Comparison of ENCODE assay signal across 19 cellular contexts in genomic region chr2:241049739-241050623, GRCh38. TPM values are rescaled to one million over a fixed set of nuclear protein-coding genes. Genes with fewer than 3 reads are reported as not detected.
DNase-seq lines count a peak whose midpoint lies in the region; ATAC-seq and TF ChIP-seq lines count a peak whose summit lies in the region.
"Had no signal": no experiment of that assay in that cellular context is flagged by ENCODE, and none has a peak within 500 bp of the region (broad histone marks: within the 10 kb centered on the region; RNA-seq: fewer than 3 reads in every experiment).

No MANE protein-coding gene starts in this region.

- H3K36me3 ChIP-seq in colonic mucosa (no peaks in the 10 kb centered on the region), spleen (peaks cover 0 to 69% (median 42%) of the 10 kb centered on the region in 6 donors), WERI-Rb-1 (no peaks in the 10 kb centered on the region)

- no peak for TF ChIP-seq CTCF in activated CD8-positive, alpha-beta T cell treated with anti-CD3 and anti-CD28 coated beads for 36 hours (IDR thresholded peaks at IDR 0.05)
- TF ChIP-seq CTCF in colonic mucosa (IDR thresholded peaks at IDR 0.05), result no peak
- no peak for TF ChIP-seq CTCF in spleen (IDR thresholded peaks at IDR 0.05 in 8 of 11, conservative IDR thresholded peaks at IDR 0.05 in 3 of 11)
- no peak for TF ChIP-seq CTCF in WERI-Rb-1 (IDR thresholded peaks at IDR 0.05; ENCODE audit: low read depth, low read length)

- H3K4me3 ChIP-seq in colonic mucosa (no peak overlapping the region), spleen (no peak overlapping the region), WERI-Rb-1 (ENCODE audit: low read depth, low read length) (no peak overlapping the region)
- H3K4me3 ChIP-seq: GM23248, Peyer's patch, stomach had no signal

- no peak overlapping the region for H3K9ac ChIP-seq in colonic mucosa (ENCODE audit: low read depth in 2 of 2, low read length in 2 of 2)
- H3K9ac ChIP-seq: GM23248 had no signal

- H3K9me3 ChIP-seq in colonic mucosa, result no peaks in the 10 kb centered on the region
- peaks cover 0 to 4% (median 0%) of the 10 kb centered on the region in 8 donors for H3K9me3 ChIP-seq in spleen
- H3K9me3 ChIP-seq in WERI-Rb-1 (ENCODE audit: severe bottlenecking), result peaks cover 3% of the 10 kb centered on the region
- H3K9me3 ChIP-seq: Peyer's patch had no signal

- DNase-seq in activated CD8-positive, alpha-beta T cell treated with anti-CD3 and anti-CD28 coated beads, Interleukin-2, amount 10 ng/mL, durations not matched to agents 7 days and 5 days, result peak; percentile 20
- DNase-seq in activated CD8-positive, alpha-beta T cell treated with anti-CD3 and anti-CD28 coated beads for 36 hours, result no peak
- peak; percentile 13 for DNase-seq in colonic mucosa
- peak; percentile 80 for DNase-seq in left kidney (ENCODE audit: low read depth, low spot score)
- peak; percentile 58 for DNase-seq in spleen
- DNase-seq in putamen (ENCODE audit: low spot score), result no peak
- no peak for DNase-seq in NCI-H82 treated with DMSO at 0.1 percent for 48 hours (lab: John Stamatoyannopoulos, UW; ENCODE audit: unreplicated experiment)
- no peak for DNase-seq in WERI-Rb-1
- DNase-seq: activated CD4-positive, alpha-beta T cell treated with anti-CD3 and anti-CD28 coated beads, Interleukin-2, amount 10 ng/mL, durations not matched to agents 24 days and 14 days; GM23248; kidney glomerular epithelial cell; NCI-H526; stomach had no signal

- H3K4me1 Mint-ChIP-seq in activated CD8-positive, alpha-beta T cell treated with anti-CD3 and anti-CD28 coated beads, Interleukin-2, amount 10 ng/mL, durations not matched to agents 7 days and 5 days (ENCODE audit: low read depth), result no peaks in the 10 kb centered on the region
- H3K4me1 Mint-ChIP-seq in activated CD8-positive, alpha-beta T cell treated with anti-CD3 and anti-CD28 coated beads for 36 hours (ENCODE audit: low read depth), result no peaks in the 10 kb centered on the region
- H3K4me1 Mint-ChIP-seq: activated CD4-positive, alpha-beta T cell treated with anti-CD3 and anti-CD28 coated beads, Interleukin-2, amount 10 ng/mL, durations not matched to agents 24 days and 14 days; brain had no signal

- no peak for ATAC-seq in activated CD8-positive, alpha-beta T cell treated with anti-CD3 and anti-CD28 coated beads, Interleukin-2, amount 10 ng/mL, durations not matched to agents 7 days and 5 days
- ATAC-seq in activated CD8-positive, alpha-beta T cell treated with anti-CD3 and anti-CD28 coated beads for 36 hours, result no peak
- ATAC-seq: effector memory CD8-positive, alpha-beta T cell had no signal

- no peaks in the 10 kb centered on the region for H3K27me3 Mint-ChIP-seq in activated CD8-positive, alpha-beta T cell treated with anti-CD3 and anti-CD28 coated beads, Interleukin-2, amount 10 ng/mL, durations not matched to agents 7 days and 5 days (ENCODE audit: low read depth)
- H3K27me3 Mint-ChIP-seq in activated CD8-positive, alpha-beta T cell treated with anti-CD3 and anti-CD28 coated beads for 36 hours, result no peaks in the 10 kb centered on the region
- H3K27me3 Mint-ChIP-seq: effector memory CD8-positive, alpha-beta T cell had no signal

- H3K4me1 ChIP-seq in colonic mucosa (no peaks in the 10 kb centered on the region), spleen (no peaks in the 10 kb centered on the region)
- H3K4me1 ChIP-seq: Peyer's patch, stomach had no signal

- no peaks in the 10 kb centered on the region for H3K27me3 ChIP-seq in colonic mucosa
- H3K27me3 ChIP-seq in spleen (replicated peaks in 1 of 7), result no peaks in the 10 kb centered on the region
- H3K27me3 ChIP-seq in WERI-Rb-1 (ENCODE audit: insufficient read depth, low read depth, severe bottlenecking), result no peaks in the 10 kb centered on the region
- H3K27me3 ChIP-seq: Peyer's patch, stomach had no signal

- intact Hi-C loops in activated CD8-positive, alpha-beta T cell treated with anti-CD3 and anti-CD28 coated beads for 36 hours (cut with micrococcal nuclease), result no loop called here
- intact Hi-C loops in colonic mucosa (cut with DNase I), result no loop called here
- intact Hi-C loops in spleen (cut with DNase I; ENCODE audit: low total_unique reads), result no loop called here

- CTCF ChIA-PET in activated CD8-positive, alpha-beta T cell treated with anti-CD3 and anti-CD28 coated beads, Interleukin-2, amount 10 ng/mL, durations not matched to agents 7 days and 5 days (lab: Charles Lee), result no interaction called here
- CTCF ChIA-PET in activated CD8-positive, alpha-beta T cell treated with anti-CD3 and anti-CD28 coated beads for 36 hours (lab: Charles Lee), result no interaction called here

- POLR2A ChIA-PET in activated CD8-positive, alpha-beta T cell treated with anti-CD3 and anti-CD28 coated beads, Interleukin-2, amount 10 ng/mL, durations not matched to agents 7 days and 5 days (lab: Charles Lee), result no interaction called here
- POLR2A ChIA-PET in activated CD8-positive, alpha-beta T cell treated with anti-CD3 and anti-CD28 coated beads for 36 hours (lab: Charles Lee), result no interaction called here

- no peak overlapping the region for H3K27ac Mint-ChIP-seq in activated CD8-positive, alpha-beta T cell treated with anti-CD3 and anti-CD28 coated beads, Interleukin-2, amount 10 ng/mL, durations not matched to agents 7 days and 5 days
- H3K27ac Mint-ChIP-seq in activated CD8-positive, alpha-beta T cell treated with anti-CD3 and anti-CD28 coated beads for 36 hours, result no peak overlapping the region
- H3K27ac Mint-ChIP-seq: activated CD4-positive, alpha-beta T cell treated with anti-CD3 and anti-CD28 coated beads, Interleukin-2, amount 10 ng/mL, durations not matched to agents 24 days and 14 days; brain; effector memory CD8-positive, alpha-beta T cell; natural killer cell treated with Interleukin-12 subunit alpha and Interleukin-12 subunit beta and Interleukin-15 and Interleukin-18, amount 100 ng/mL, for 72 hours; T-helper 1 cell treated with Interleukin-12 subunit alpha and Interleukin-12 subunit beta and Interleukin-4 antibody, amounts not matched to agents 30 μg/mL and 1 μg/mL, for 36 hours had no signal

- WGBS in spleen, 5 donors, result 82 to 89% (median 84%) methylated on average over 34 to 38 of the region's 38 CpGs

- no peaks in the 10 kb centered on the region for H3K9me3 Mint-ChIP-seq in activated CD8-positive, alpha-beta T cell treated with anti-CD3 and anti-CD28 coated beads, Interleukin-2, amount 10 ng/mL, durations not matched to agents 7 days and 5 days (ENCODE audit: insufficient read depth)
- peaks cover 4% of the 10 kb centered on the region for H3K9me3 Mint-ChIP-seq in activated CD8-positive, alpha-beta T cell treated with anti-CD3 and anti-CD28 coated beads for 36 hours
- H3K9me3 Mint-ChIP-seq: activated CD4-positive, alpha-beta T cell treated with anti-CD3 and anti-CD28 coated beads, Interleukin-2, amount 10 ng/mL, durations not matched to agents 24 days and 14 days; effector memory CD8-positive, alpha-beta T cell; natural killer cell treated with Interleukin-12 subunit alpha and Interleukin-12 subunit beta and Interleukin-15 and Interleukin-18, amount 100 ng/mL, for 72 hours; T-helper 1 cell treated with Interleukin-12 subunit alpha and Interleukin-12 subunit beta and Interleukin-4 antibody, amounts not matched to agents 30 μg/mL and 1 μg/mL, for 36 hours had no signal

- no peaks in the 10 kb centered on the region for H3K36me3 Mint-ChIP-seq in activated CD8-positive, alpha-beta T cell treated with anti-CD3 and anti-CD28 coated beads, Interleukin-2, amount 10 ng/mL, durations not matched to agents 7 days and 5 days (ENCODE audit: low read depth)
- H3K36me3 Mint-ChIP-seq in activated CD8-positive, alpha-beta T cell treated with anti-CD3 and anti-CD28 coated beads for 36 hours (ENCODE audit: low read depth), result peaks cover under 1% of the 10 kb centered on the region
- H3K36me3 Mint-ChIP-seq: natural killer cell treated with Interleukin-12 subunit alpha and Interleukin-12 subunit beta and Interleukin-15 and Interleukin-18, amount 100 ng/mL, for 72 hours had no signal

- TF ChIP-seq POLR2A in spleen (IDR thresholded peaks at IDR 0.05), result no peak

- H3K27ac ChIP-seq in colonic mucosa (no peak overlapping the region), spleen (no peak overlapping the region), WERI-Rb-1 (no peak overlapping the region)
- H3K27ac ChIP-seq: GM23248, HL-60, Peyer's patch, stomach had no signal

- H3K4me3 Mint-ChIP-seq in activated CD8-positive, alpha-beta T cell treated with anti-CD3 and anti-CD28 coated beads, Interleukin-2, amount 10 ng/mL, durations not matched to agents 7 days and 5 days, result no peak overlapping the region
- H3K4me3 Mint-ChIP-seq in activated CD8-positive, alpha-beta T cell treated with anti-CD3 and anti-CD28 coated beads for 36 hours, result no peak overlapping the region
- H3K4me3 Mint-ChIP-seq: activated CD4-positive, alpha-beta T cell treated with anti-CD3 and anti-CD28 coated beads, Interleukin-2, amount 10 ng/mL, durations not matched to agents 24 days and 14 days; brain; effector memory CD8-positive, alpha-beta T cell; natural killer cell treated with Interleukin-12 subunit alpha and Interleukin-12 subunit beta and Interleukin-15 and Interleukin-18, amount 100 ng/mL, for 72 hours; T-helper 1 cell treated with Interleukin-12 subunit alpha and Interleukin-12 subunit beta and Interleukin-4 antibody, amounts not matched to agents 30 μg/mL and 1 μg/mL, for 36 hours had no signal

RNA-seq across cellular contexts. Expression of gene SNED1, which starts 51.6 kb away (rescaled TPM):
- total RNA-seq in activated CD8-positive, alpha-beta T cell treated with anti-CD3 and anti-CD28 coated beads, Interleukin-2, amount 10 ng/mL, durations not matched to agents 7 days and 5 days, result 1 to 10 TPM; 3.4 to 3.5 TPM
- 1 to 10 TPM; 1.4 to 1.8 TPM for total RNA-seq in activated CD8-positive, alpha-beta T cell treated with anti-CD3 and anti-CD28 coated beads for 36 hours
- total RNA-seq in colonic mucosa, result 1 to 10 TPM; 4.6 TPM
- total RNA-seq in spleen, result 10 to 100 TPM; 41.2 to 85.3 (median 66.2) TPM
- 1 to 10 TPM; 2.6 to 9.5 (median 4.6) TPM for polyA plus RNA-seq in spleen

RNA-seq across cellular contexts. Expression of gene MTERF4, which starts 52.1 kb away (rescaled TPM):
- total RNA-seq in activated CD8-positive, alpha-beta T cell treated with anti-CD3 and anti-CD28 coated beads, Interleukin-2, amount 10 ng/mL, durations not matched to agents 7 days and 5 days, result 10 to 100 TPM; 24.1 to 26.3 TPM
- 10 to 100 TPM; 33.2 to 36.6 TPM for total RNA-seq in activated CD8-positive, alpha-beta T cell treated with anti-CD3 and anti-CD28 coated beads for 36 hours
- total RNA-seq in colonic mucosa (10 to 100 TPM; 20.2 to 25.5 TPM), spleen (10 to 100 TPM; 38.4 to 74.0 (median 51.1) TPM)
- polyA plus RNA-seq in spleen, result 10 to 100 TPM; 28.4 to 33.7 (median 30.6) TPM

Comparison
In these comparisons a context has a peak if more than half of its experiments do, and no peak if none do; other contexts are left out.
1. DNase-seq: peak in activated CD8-positive, alpha-beta T cell treated with anti-CD3 and anti-CD28 coated beads, Interleukin-2, amount 10 ng/mL, durations not matched to agents 7 days and 5 days (single experiment), colonic mucosa (single experiment), left kidney (single experiment) and spleen (single experiment); none in activated CD8-positive, alpha-beta T cell treated with anti-CD3 and anti-CD28 coated beads for 36 hours (single experiment), putamen (single experiment), NCI-H82 treated with DMSO at 0.1 percent for 48 hours (single experiment) and WERI-Rb-1 (single experiment).
2. RNA of gene SNED1, which starts 51.6 kb away (total RNA-seq): 41.2 to 85.3 TPM in spleen; 4.6 TPM in colonic mucosa, 3.4 to 3.5 TPM in activated CD8-positive, alpha-beta T cell treated with anti-CD3 and anti-CD28 coated beads, Interleukin-2, amount 10 ng/mL, durations not matched to agents 7 days and 5 days and 1.4 to 1.8 TPM in activated CD8-positive, alpha-beta T cell treated with anti-CD3 and anti-CD28 coated beads for 36 hours; every median in the first group is over 4 times any median in the second.